In the genomic region with DNA sequence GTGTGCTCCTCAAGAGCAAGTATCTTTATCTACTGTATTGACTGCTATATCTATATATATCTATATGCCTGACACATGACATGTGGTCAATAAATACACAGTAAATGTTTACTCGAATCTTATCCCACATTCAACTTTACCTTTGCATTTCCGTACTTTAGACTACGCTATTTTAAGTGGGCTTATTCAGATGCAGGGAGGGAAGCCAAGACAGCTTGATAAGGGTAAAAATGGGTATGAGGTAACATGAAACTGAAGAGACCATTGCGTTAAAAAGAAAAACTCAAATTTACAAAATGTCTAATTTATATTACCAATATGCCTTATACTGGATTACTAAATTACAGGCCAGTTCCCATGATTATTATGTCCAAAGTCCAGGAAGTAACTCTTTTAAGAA, we compare ENCODE assay signal across 22 cellular contexts.
"Had no signal": no experiment of that assay in that cellular context is flagged by ENCODE, and none has a peak within 500 bp of the region (broad histone marks: within the 10 kb centered on the region; RNA-seq: fewer than 3 reads in every experiment).

No MANE protein-coding gene starts in this region.

- H3K9me3 Mint-ChIP-seq: effector memory CD8-positive, alpha-beta T cell had no signal

- ATAC-seq: effector memory CD8-positive, alpha-beta T cell; esophagus mucosa; foreskin keratinocyte; gastrocnemius medialis; gastroesophageal sphincter; heart left ventricle had no signal

- H3K4me3 Mint-ChIP-seq: dendritic cell treated with granulocyte-macrophage colony-stimulating factor and Interleukin-4, amounts not matched to agents 40 ng/mL and 50 ng/mL, for 4 days; effector memory CD8-positive, alpha-beta T cell; endodermal cell had no signal

- DNase-seq: colonic mucosa; cortex of kidney; dermis blood vessel endothelial cell; dorsolateral prefrontal cortex; effector CD4-positive, alpha-beta T cell; effector CD8-positive, alpha-beta T cell; effector memory CD4-positive, alpha-beta T cell; effector memory CD8-positive, alpha-beta T cell; endodermal cell; erythroblast; esophagus squamous epithelium; foreskin fibroblast; foreskin keratinocyte; foreskin melanocyte; gastrocnemius medialis; glutamatergic neuron; head of caudate nucleus; heart left ventricle; heart right ventricle had no signal

- H3K27ac Mint-ChIP-seq: dendritic cell treated with granulocyte-macrophage colony-stimulating factor and Interleukin-4, amounts not matched to agents 40 ng/mL and 50 ng/mL, for 4 days; effector memory CD8-positive, alpha-beta T cell; endodermal cell had no signal

- H3K27me3 Mint-ChIP-seq: dendritic cell treated with granulocyte-macrophage colony-stimulating factor and Interleukin-4, amounts not matched to agents 40 ng/mL and 50 ng/mL, for 4 days; effector memory CD8-positive, alpha-beta T cell had no signal
